Comparison of ENCODE assay signal across 7 cellular contexts in genomic region chr12:77049767-77050353, GRCh38. TPM values are rescaled to one million over a fixed set of nuclear protein-coding genes. Genes with fewer than 3 reads are reported as not detected.
DNase-seq lines count a peak whose midpoint lies in the region; ATAC-seq and TF ChIP-seq lines count a peak whose summit lies in the region.

No MANE protein-coding gene starts in this region.

- ATAC-seq in GM21447 (IDR thresholded peaks at IDR 0.05; ENCODE audit: unreplicated experiment) (peak; percentile 99), HG03558 (IDR thresholded peaks at IDR 0.05; ENCODE audit: extremely low read depth, unreplicated experiment) (peak; percentile 93), upper lobe of right lung (peak; percentile 87)

- no peaks in the 10 kb centered on the region for H3K4me1 ChIP-seq in upper lobe of right lung

- DNase-seq in GM04504 (ENCODE audit: low read depth) (peak; percentile 31), NCI-H524 treated with DMSO at 0.1 percent for 48 hours (lab: John Stamatoyannopoulos, UW) (peak; percentile 34), astrocyte of the spinal cord (ENCODE audit: low read depth, low spot score) (peak; percentile 72), kidney glomerular epithelial cell (lab: John Stamatoyannopoulos, UW) (peak; percentile 78), upper lobe of right lung (no peak)

- TF ChIP-seq CTCF in astrocyte of the spinal cord (IDR thresholded peaks at IDR 0.05; ENCODE audit: low read depth, low read length) (peak; percentile 75), upper lobe of right lung (IDR thresholded peaks at IDR 0.05) (peak; percentile 83)

- H3K9me3 ChIP-seq in upper lobe of right lung = no peaks in the 10 kb centered on the region

- in situ Hi-C loops in astrocyte of the spinal cord (cut with HindIII; ENCODE audit: low sequenced_read_pairs) = no loop called here

- H3K27ac ChIP-seq in upper lobe of right lung = no peak overlapping the region

- H3K4me3 ChIP-seq in astrocyte of the spinal cord (ENCODE audit: low read depth, low read length) (no peak overlapping the region), upper lobe of right lung (no peak overlapping the region)

- H3K27me3 ChIP-seq in upper lobe of right lung = no peaks in the 10 kb centered on the region

- intact Hi-C loops in upper lobe of right lung (cut with DNase I) = no loop called here

- H3K36me3 ChIP-seq in upper lobe of right lung = no peaks in the 10 kb centered on the region

RNA-seq across cellular contexts. Expression of gene E2F7, which starts 15.5 kb away (rescaled TPM):
- 0.29 TPM for total RNA-seq in upper lobe of right lung
